Comparison of ENCODE assay signal across 1 cellular context in the genomic region with DNA sequence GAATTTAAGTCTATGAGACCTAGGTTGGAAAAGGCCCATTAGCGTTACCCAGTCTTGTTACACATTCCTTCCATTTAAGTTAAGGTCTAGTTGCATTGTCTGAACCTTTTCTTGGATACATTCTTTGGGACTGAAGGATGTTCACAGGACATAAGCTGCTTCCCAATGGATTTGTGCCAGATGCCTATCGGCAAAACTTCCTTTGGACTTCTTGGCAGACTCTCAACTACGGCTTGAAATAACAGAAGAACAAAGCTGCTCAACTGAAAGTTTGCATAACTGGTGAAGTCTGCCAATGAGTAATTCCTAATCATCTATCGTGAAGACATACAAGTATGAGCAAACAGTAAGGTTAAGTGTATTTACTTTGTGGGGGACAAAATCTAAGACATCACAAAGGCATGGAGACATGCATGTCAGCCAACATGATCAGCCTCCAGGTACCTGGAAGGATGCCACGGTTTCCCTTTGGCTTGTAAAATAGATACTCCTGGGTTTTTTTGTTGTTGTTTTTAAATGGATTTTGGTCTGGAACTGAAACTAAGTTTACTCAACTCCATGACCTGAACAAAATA.
TF ChIP-seq lines count a peak whose summit lies in the region.

No MANE protein-coding gene starts in this region.

TF ChIP-seq in HepG2, 621 proteins besides CTCF, POLR2A, EP300 and RAD21 (continued from another document and continues in another):
- TF ChIP-seq NFIC (IDR thresholded peaks at IDR 0.05; ENCODE audit: low read length) (peak; percentile 99), KLF9 (CRISPR knock-in tag; IDR thresholded peaks at IDR 0.05; ENCODE audit: low read depth) (no peak), KDM2A (CRISPR knock-in tag; IDR thresholded peaks at IDR 0.05; ENCODE audit: borderline replicate concordance, low read depth) (0 out of 2 replicates have a peak, but pooled peaks have one; percentile 20), BRCA1 (CRISPR knock-in tag; IDR thresholded peaks at IDR 0.05) (0 out of 2 replicates have a peak, but pooled peaks have one; percentile 31), ZBTB39 (CRISPR knock-in tag; IDR thresholded peaks at IDR 0.05) (peak; percentile 90; the same call in 1 of the 2 replicates), GPBP1L1 (CRISPR knock-in tag; IDR thresholded peaks at IDR 0.05) (no peak), YEATS2 (CRISPR knock-in tag; IDR thresholded peaks at IDR 0.05; ENCODE audit: borderline replicate concordance) (peak; percentile 70; the same call in 1 of the 2 replicates), BRD4 (CRISPR knock-in tag; IDR thresholded peaks at IDR 0.05) (0 out of 2 replicates have a peak, but pooled peaks have one; percentile 61), JUNB (CRISPR knock-in tag; IDR thresholded peaks at IDR 0.05; ENCODE audit: borderline replicate concordance) (peak; percentile 67; the same call in 1 of the 2 replicates), TBX3 (IDR thresholded peaks at IDR 0.05; ENCODE audit: borderline replicate concordance) (peak; percentile 81; the same call in 1 of the 2 replicates), TCF12 (IDR thresholded peaks at IDR 0.05) (no peak), TCF12 (CRISPR knock-in tag; IDR thresholded peaks at IDR 0.05) (0 out of 2 replicates have a peak, but pooled peaks have one; percentile 29), GFI1 (CRISPR knock-in tag; IDR thresholded peaks at IDR 0.05; ENCODE audit: borderline replicate concordance) (peak; percentile 90), MIXL1 (CRISPR knock-in tag; IDR thresholded peaks at IDR 0.05) (peak; percentile 91), KMT2B (CRISPR knock-in tag; IDR thresholded peaks at IDR 0.05) (no peak), RFX3 (CRISPR knock-in tag; IDR thresholded peaks at IDR 0.05) (peak; percentile 10; the same call in 1 of the 2 replicates), SMC3 (IDR thresholded peaks at IDR 0.05; ENCODE audit: low read length) (peak; percentile 17; the same call in 1 of the 2 replicates), NONO (IDR thresholded peaks at IDR 0.05) (no peak), NONO (CRISPR knock-in tag; conservative IDR thresholded peaks at IDR 0.05) (peak; percentile 64; the same call in 1 of the 2 replicates), SNAPC2 (CRISPR knock-in tag; IDR thresholded peaks at IDR 0.05) (no peak), HMG20B (CRISPR knock-in tag; conservative IDR thresholded peaks at IDR 0.05) (peak; percentile 93), GATA4 (IDR thresholded peaks at IDR 0.05; ENCODE audit: borderline replicate concordance, low read depth) (peak; percentile 86; the same call in 1 of the 2 replicates), LCORL (IDR thresholded peaks at IDR 0.05) (no peak), LCORL (CRISPR knock-in tag; IDR thresholded peaks at IDR 0.05) (peak; percentile 56; the same call in 1 of the 2 replicates), SP5 (CRISPR knock-in tag; IDR thresholded peaks at IDR 0.05; ENCODE audit: borderline replicate concordance, low read depth) (0 out of 2 replicates have a peak, but pooled peaks have one; percentile 27)
- TF ChIP-seq, protein P1, sequence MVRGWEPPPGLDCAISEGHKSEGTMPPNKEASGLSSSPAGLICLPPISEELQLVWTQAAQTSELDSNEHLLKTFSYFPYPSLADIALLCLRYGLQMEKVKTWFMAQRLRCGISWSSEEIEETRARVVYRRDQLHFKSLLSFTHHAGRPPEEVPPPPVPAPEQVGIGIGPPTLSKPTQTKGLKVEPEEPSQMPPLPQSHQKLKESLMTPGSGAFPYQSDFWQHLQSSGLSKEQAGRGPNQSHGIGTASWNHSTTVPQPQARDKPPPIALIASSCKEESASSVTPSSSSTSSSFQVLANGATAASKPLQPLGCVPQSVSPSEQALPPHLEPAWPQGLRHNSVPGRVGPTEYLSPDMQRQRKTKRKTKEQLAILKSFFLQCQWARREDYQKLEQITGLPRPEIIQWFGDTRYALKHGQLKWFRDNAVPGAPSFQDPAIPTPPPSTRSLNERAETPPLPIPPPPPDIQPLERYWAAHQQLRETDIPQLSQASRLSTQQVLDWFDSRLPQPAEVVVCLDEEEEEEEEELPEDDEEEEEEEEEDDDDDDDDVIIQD (CRISPR knock-in tag; IDR thresholded peaks at IDR 0.05; ENCODE audit: low read depth), result peak; percentile 64
- TF ChIP-seq, protein P2, sequence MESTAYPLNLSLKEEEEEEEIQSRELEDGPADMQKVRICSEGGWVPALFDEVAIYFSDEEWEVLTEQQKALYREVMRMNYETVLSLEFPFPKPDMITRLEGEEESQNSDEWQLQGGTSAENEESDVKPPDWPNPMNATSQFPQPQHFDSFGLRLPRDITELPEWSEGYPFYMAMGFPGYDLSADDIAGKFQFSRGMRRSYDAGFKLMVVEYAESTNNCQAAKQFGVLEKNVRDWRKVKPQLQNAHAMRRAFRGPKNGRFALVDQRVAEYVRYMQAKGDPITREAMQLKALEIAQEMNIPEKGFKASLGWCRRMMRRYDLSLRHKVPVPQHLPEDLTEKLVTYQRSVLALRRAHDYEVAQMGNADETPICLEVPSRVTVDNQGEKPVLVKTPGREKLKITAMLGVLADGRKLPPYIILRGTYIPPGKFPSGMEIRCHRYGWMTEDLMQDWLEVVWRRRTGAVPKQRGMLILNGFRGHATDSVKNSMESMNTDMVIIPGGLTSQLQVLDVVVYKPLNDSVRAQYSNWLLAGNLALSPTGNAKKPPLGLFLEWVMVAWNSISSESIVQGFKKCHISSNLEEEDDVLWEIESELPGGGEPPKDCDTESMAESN (CRISPR knock-in tag; conservative IDR thresholded peaks at IDR 0.05), result 0 out of 2 replicates have a peak, but pooled peaks have one; percentile 10
- TF ChIP-seq, protein P3, sequence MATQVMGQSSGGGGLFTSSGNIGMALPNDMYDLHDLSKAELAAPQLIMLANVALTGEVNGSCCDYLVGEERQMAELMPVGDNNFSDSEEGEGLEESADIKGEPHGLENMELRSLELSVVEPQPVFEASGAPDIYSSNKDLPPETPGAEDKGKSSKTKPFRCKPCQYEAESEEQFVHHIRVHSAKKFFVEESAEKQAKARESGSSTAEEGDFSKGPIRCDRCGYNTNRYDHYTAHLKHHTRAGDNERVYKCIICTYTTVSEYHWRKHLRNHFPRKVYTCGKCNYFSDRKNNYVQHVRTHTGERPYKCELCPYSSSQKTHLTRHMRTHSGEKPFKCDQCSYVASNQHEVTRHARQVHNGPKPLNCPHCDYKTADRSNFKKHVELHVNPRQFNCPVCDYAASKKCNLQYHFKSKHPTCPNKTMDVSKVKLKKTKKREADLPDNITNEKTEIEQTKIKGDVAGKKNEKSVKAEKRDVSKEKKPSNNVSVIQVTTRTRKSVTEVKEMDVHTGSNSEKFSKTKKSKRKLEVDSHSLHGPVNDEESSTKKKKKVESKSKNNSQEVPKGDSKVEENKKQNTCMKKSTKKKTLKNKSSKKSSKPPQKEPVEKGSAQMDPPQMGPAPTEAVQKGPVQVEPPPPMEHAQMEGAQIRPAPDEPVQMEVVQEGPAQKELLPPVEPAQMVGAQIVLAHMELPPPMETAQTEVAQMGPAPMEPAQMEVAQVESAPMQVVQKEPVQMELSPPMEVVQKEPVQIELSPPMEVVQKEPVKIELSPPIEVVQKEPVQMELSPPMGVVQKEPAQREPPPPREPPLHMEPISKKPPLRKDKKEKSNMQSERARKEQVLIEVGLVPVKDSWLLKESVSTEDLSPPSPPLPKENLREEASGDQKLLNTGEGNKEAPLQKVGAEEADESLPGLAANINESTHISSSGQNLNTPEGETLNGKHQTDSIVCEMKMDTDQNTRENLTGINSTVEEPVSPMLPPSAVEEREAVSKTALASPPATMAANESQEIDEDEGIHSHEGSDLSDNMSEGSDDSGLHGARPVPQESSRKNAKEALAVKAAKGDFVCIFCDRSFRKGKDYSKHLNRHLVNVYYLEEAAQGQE (IDR thresholded peaks at IDR 0.05; ENCODE audit: borderline replicate concordance in 1 of 2, low read depth in 1 of 2, low read length in 2 of 2), result peak in 1 of 2 experiments; percentile 50; a peak in 1 of 4 replicates
- TF ChIP-seq, protein P4, sequence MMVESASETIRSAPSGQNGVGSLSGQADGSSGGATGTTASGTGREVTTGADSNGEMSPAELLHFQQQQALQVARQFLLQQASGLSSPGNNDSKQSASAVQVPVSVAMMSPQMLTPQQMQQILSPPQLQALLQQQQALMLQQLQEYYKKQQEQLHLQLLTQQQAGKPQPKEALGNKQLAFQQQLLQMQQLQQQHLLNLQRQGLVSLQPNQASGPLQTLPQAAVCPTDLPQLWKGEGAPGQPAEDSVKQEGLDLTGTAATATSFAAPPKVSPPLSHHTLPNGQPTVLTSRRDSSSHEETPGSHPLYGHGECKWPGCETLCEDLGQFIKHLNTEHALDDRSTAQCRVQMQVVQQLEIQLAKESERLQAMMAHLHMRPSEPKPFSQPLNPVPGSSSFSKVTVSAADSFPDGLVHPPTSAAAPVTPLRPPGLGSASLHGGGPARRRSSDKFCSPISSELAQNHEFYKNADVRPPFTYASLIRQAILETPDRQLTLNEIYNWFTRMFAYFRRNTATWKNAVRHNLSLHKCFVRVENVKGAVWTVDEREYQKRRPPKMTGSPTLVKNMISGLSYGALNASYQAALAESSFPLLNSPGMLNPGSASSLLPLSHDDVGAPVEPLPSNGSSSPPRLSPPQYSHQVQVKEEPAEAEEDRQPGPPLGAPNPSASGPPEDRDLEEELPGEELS (CRISPR knock-in tag; IDR thresholded peaks at IDR 0.05), result peak; percentile 94
- TF ChIP-seq, protein P5, sequence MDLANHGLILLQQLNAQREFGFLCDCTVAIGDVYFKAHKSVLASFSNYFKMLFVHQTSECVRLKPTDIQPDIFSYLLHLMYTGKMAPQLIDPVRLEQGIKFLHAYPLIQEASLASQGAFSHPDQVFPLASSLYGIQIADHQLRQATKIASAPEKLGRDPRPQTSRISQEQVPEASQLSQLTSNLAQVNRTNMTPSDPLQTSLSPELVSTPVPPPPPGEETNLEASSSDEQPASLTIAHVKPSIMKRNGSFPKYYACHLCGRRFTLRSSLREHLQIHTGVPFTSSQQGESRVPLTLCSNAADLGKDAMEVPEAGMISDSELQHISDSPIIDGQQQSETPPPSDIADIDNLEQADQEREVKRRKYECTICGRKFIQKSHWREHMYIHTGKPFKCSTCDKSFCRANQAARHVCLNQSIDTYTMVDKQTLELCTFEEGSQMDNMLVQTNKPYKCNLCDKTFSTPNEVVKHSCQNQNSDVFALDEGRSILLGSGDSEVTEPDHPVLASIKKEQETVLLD (CRISPR knock-in tag; IDR thresholded peaks at IDR 0.05; ENCODE audit: low read depth), result no peak
- TF ChIP-seq, protein P6, sequence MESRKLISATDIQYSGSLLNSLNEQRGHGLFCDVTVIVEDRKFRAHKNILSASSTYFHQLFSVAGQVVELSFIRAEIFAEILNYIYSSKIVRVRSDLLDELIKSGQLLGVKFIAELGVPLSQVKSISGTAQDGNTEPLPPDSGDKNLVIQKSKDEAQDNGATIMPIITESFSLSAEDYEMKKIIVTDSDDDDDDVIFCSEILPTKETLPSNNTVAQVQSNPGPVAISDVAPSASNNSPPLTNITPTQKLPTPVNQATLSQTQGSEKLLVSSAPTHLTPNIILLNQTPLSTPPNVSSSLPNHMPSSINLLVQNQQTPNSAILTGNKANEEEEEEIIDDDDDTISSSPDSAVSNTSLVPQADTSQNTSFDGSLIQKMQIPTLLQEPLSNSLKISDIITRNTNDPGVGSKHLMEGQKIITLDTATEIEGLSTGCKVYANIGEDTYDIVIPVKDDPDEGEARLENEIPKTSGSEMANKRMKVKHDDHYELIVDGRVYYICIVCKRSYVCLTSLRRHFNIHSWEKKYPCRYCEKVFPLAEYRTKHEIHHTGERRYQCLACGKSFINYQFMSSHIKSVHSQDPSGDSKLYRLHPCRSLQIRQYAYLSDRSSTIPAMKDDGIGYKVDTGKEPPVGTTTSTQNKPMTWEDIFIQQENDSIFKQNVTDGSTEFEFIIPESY (CRISPR knock-in tag; IDR thresholded peaks at IDR 0.05), result peak; percentile 48; the same call in 1 of the 2 replicates
- TF ChIP-seq, protein P7, sequence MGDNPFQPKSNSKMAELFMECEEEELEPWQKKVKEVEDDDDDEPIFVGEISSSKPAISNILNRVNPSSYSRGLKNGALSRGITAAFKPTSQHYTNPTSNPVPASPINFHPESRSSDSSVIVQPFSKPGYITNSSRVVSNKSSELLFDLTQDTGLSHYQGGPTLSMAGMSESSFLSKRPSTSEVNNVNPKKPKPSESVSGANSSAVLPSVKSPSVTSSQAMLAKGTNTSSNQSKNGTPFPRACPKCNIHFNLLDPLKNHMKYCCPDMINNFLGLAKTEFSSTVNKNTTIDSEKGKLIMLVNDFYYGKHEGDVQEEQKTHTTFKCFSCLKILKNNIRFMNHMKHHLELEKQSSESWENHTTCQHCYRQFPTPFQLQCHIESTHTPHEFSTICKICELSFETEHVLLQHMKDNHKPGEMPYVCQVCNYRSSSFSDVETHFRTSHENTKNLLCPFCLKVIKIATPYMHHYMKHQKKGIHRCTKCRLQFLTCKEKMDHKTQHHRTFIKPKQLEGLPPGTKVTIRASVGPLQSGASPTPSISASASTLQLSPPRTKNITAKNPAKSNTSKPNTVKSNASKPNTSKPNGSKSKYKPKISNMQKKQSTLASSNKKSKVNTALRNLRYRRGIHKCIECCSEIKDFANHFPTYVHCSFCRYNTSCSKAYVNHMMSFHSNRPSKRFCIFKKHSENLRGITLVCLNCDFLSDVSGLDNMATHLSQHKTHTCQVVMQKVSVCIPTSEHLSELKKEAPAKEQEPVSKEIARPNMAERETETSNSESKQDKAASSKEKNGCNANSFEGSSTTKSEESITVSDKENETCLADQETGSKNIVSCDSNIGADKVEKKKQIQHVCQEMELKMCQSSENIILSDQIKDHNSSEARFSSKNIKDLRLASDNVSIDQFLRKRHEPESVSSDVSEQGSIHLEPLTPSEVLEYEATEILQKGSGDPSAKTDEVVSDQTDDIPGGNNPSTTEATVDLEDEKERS (CRISPR knock-in tag; IDR thresholded peaks at IDR 0.05), result peak; percentile 34; the same call in 1 of the 2 replicates
